10 cellular contexts compared by ENCODE assay signal in genomic region chr12:55818886-55819285, GRCh38. TPM values are rescaled to one million over a fixed set of nuclear protein-coding genes. Genes with fewer than 3 reads are reported as not detected.
A peak's percentile ranks its signal among the peaks of the same experiment; 100 is the strongest.
DNase-seq lines count a peak whose midpoint lies in the region; ATAC-seq and TF ChIP-seq lines count a peak whose summit lies in the region.
"Had no signal": no experiment of that assay in that cellular context is flagged by ENCODE, and none has a peak within 500 bp of the region (broad histone marks: within the 10 kb centered on the region; RNA-seq: fewer than 3 reads in every experiment).

No MANE protein-coding gene starts in this region.

- H3K27me3 ChIP-seq in A673 (replicated peaks; ENCODE audit: insufficient read depth, low read depth, low read length, poor library complexity) (no peaks in the 10 kb centered on the region), GM23248 (replicated peaks; ENCODE audit: insufficient read depth) (no peaks in the 10 kb centered on the region), mesendoderm (ENCODE audit: insufficient read depth, low read length, poor library complexity) (no peaks in the 10 kb centered on the region)

- no peak overlapping the region for H4K8ac ChIP-seq in mesendoderm (ENCODE audit: low read depth, low read length)

- in situ Hi-C loops in GM23248 (cut with MboI) (no loop called here), astrocyte of the spinal cord (cut with HindIII; ENCODE audit: low sequenced_read_pairs) (no loop called here)

- no peak overlapping the region for H2BK15ac ChIP-seq in mesendoderm (replicated peaks; ENCODE audit: low read depth)

- H3K79me2 ChIP-seq in GM23248 (ENCODE audit: insufficient read depth) (peaks cover 69% of the 10 kb centered on the region), mesendoderm (ENCODE audit: control insufficient read depth, insufficient read depth, low read length) (peaks cover 45% of the 10 kb centered on the region)

- no peaks in the 10 kb centered on the region for H4K20me1 ChIP-seq in GM23248 (ENCODE audit: insufficient read depth)

- WGBS in GM23248 (ENCODE audit: low coverage in 1 of 2, low lambda C conversion rate in 2 of 2, missing lambda C conversion rate in 2 of 2), 2 experiments = 10 to 14% methylated on average over 6 of the region's 6 CpGs
- no CpG with 5 or more reads among the region's 6 CpGs for WGBS in mesendoderm (ENCODE audit: extremely low coverage, insufficient coverage, low lambda C conversion rate)

- H3K4me1 Mint-ChIP-seq in progenitor cell of endocrine pancreas (ENCODE audit: low read depth) = peaks cover 26% of the 10 kb centered on the region

- POLR2A ChIA-PET in A673 (lab: Charles Lee; ENCODE audit: low non-redundant PET) = no interaction called here

- H3K4me3 ChIP-seq in A673 (ENCODE audit: low read depth, low read length, poor library complexity, severe bottlenecking) (peak overlapping the region; percentile 71), GM23248 (peak overlapping the region; percentile 96), astrocyte of the spinal cord (ENCODE audit: low read depth, low read length) (peak overlapping the region; percentile 91), mesendoderm (ENCODE audit: low read length) (no peak overlapping the region)

- H3K18ac ChIP-seq in mesendoderm (ENCODE audit: low read length) = no peak overlapping the region

- H3K23ac ChIP-seq in mesendoderm (ENCODE audit: low read length) = no peak overlapping the region

- H3K9me2 ChIP-seq in GM23248 (ENCODE audit: insufficient read depth) = no peaks in the 10 kb centered on the region

- no peak overlapping the region for H3K4me3 Mint-ChIP-seq in progenitor cell of endocrine pancreas (ENCODE audit: low read depth)
- H3K4me3 Mint-ChIP-seq: activated B cell treated with CpG ODN at 0.5 μM for 24 hours had no signal

- no peak overlapping the region for H4K5ac ChIP-seq in mesendoderm (ENCODE audit: low read length)

- peaks cover 12% of the 10 kb centered on the region for H3K79me1 ChIP-seq in mesendoderm (ENCODE audit: low read length)

- intact Hi-C loops in A673 (cut with micrococcal nuclease; ENCODE audit: unreplicated experiment) = loop anchor here (5.0 kb wide), 2 partner anchors 82 to 223 kb away; partner anchors contain the start of gene RPS26

- peaks cover 69% of the 10 kb centered on the region for H3K36me3 ChIP-seq in A673 (ENCODE audit: insufficient read depth, low read length, poor library complexity, severe bottlenecking)
- H3K36me3 ChIP-seq in GM23248 (ENCODE audit: low read depth) = peaks cover 37% of the 10 kb centered on the region
- H3K36me3 ChIP-seq in mesendoderm (ENCODE audit: control insufficient read depth, insufficient read depth, low read length) = peaks cover 7% of the 10 kb centered on the region

- H3K9me3 Mint-ChIP-seq in progenitor cell of endocrine pancreas (ENCODE audit: low read depth) = no peaks in the 10 kb centered on the region
- H3K9me3 Mint-ChIP-seq: activated B cell treated with CpG ODN at 0.5 μM for 24 hours had no signal

- ATAC-seq in GM18858 (IDR thresholded peaks at IDR 0.05; ENCODE audit: unreplicated experiment) = no peak

- CTCF ChIA-PET in A673 (lab: Charles Lee) = no interaction called here

- peak overlapping the region; percentile 93 for H3K4me2 ChIP-seq in GM23248 (ENCODE audit: unreplicated experiment)
- H3K4me2 ChIP-seq in mesendoderm (ENCODE audit: low read length) = peak overlapping the region; percentile 93

- H3K27ac Mint-ChIP-seq in progenitor cell of endocrine pancreas = no peak overlapping the region
- H3K27ac Mint-ChIP-seq: activated B cell treated with CpG ODN at 0.5 μM for 24 hours had no signal

- H3K4me1 ChIP-seq in A673 (ENCODE audit: insufficient read depth, low read length, poor library complexity, severe bottlenecking) = peaks cover 17% of the 10 kb centered on the region
- H3K4me1 ChIP-seq in GM23248 (ENCODE audit: insufficient read depth) = peaks cover 25% of the 10 kb centered on the region
- peaks cover 4% of the 10 kb centered on the region for H3K4me1 ChIP-seq in mesendoderm (ENCODE audit: control insufficient read depth, low read depth, low read length)

- peaks cover 16% of the 10 kb centered on the region for H3K36me3 Mint-ChIP-seq in progenitor cell of endocrine pancreas (ENCODE audit: insufficient read depth)

- DNase-seq in A673 (ENCODE audit: low spot score) (no peak), GM23248 (peak; percentile 75), astrocyte of the spinal cord (ENCODE audit: low read depth, low spot score) (no peak), mesendoderm (no peak), AG08395 (ENCODE audit: low spot score) (no peak), progenitor cell of endocrine pancreas (ENCODE audit: low spot score, unreplicated experiment) (no peak), iPS-NIHi7 (ENCODE audit: extremely low spot score) (no peak)
- DNase-seq: activated B cell treated with CpG ODN at 0.5 μM for 24 hours, occipital lobe had no signal

- BruUV-seq in A673 (replicated peaks; lab: Mats Ljungman, UMichigan) = no TSS peak

- no peak overlapping the region for H2BK5ac ChIP-seq in mesendoderm (ENCODE audit: low read length)

- H3K9ac ChIP-seq in GM23248 (peak overlapping the region; percentile 83), mesendoderm (ENCODE audit: low read length) (peak overlapping the region; percentile 80)

- no peaks in the 10 kb centered on the region for H3K9me3 ChIP-seq in A673 (ENCODE audit: low read depth, low read length, poor library complexity, severe bottlenecking)
- no peaks in the 10 kb centered on the region for H3K9me3 ChIP-seq in GM23248 (ENCODE audit: low read depth)

- TF ChIP-seq CTCF in A673 (conservative IDR thresholded peaks at IDR 0.05; ENCODE audit: low read depth, low read length) (no peak), astrocyte of the spinal cord (IDR thresholded peaks at IDR 0.05; ENCODE audit: low read depth, low read length) (no peak), progenitor cell of endocrine pancreas (IDR thresholded peaks at IDR 0.05; ENCODE audit: unreplicated experiment) (no peak)

- H2BK120ac ChIP-seq in mesendoderm (ENCODE audit: low read depth, low read length) = no peak overlapping the region

- H3K27ac ChIP-seq in A673 (ENCODE audit: low read depth, low read length, poor library complexity, severe bottlenecking) (peak overlapping the region; percentile 49), GM23248 (peak overlapping the region; percentile 87), mesendoderm (ENCODE audit: low read depth, low read length) (no peak overlapping the region)

- H2AK5ac ChIP-seq in mesendoderm (ENCODE audit: low read length) = no peak overlapping the region

- H2AFZ ChIP-seq in GM23248 = peak overlapping the region; percentile 84

- no peak overlapping the region for H3K4ac ChIP-seq in mesendoderm (ENCODE audit: low read depth, low read length)

- H3K27me3 Mint-ChIP-seq in progenitor cell of endocrine pancreas = no peaks in the 10 kb centered on the region
- H3K27me3 Mint-ChIP-seq: activated B cell treated with CpG ODN at 0.5 μM for 24 hours had no signal

- peaks cover 45% of the 10 kb centered on the region for H3F3A ChIP-seq in GM23248 (ENCODE audit: insufficient read depth)

- peak overlapping the region; percentile 95 for H3K56ac ChIP-seq in mesendoderm (ENCODE audit: low read length)

RNA-seq across cellular contexts. Expression of gene ORMDL2, which starts 1.0 kb away (rescaled TPM):
- 32.3 and 35.4 TPM in 2 replicates for total RNA-seq in A673 (2021)
- 21.1 and 21.7 TPM in 2 replicates for total RNA-seq in GM23248 (2014; rRNA removed; shearing (Covaris generic))
- 86.6 and 87.7 TPM in 2 replicates for polyA plus RNA-seq in GM23248 (2016; fragmentation: Nextera tagmentation; extraction: Ambion mirVana)
- 70.4 TPM for polyA plus RNA-seq in mesendoderm (2013, experiment 1 of 2)
- 68.9 TPM for polyA plus RNA-seq in mesendoderm (2013, experiment 2 of 2)
- 36.5 and 40.5 TPM in 2 replicates for total RNA-seq in progenitor cell of endocrine pancreas

RNA-seq across cellular contexts. Expression of gene SARNP, which starts 1.4 kb away (rescaled TPM):
- total RNA-seq in A673 (2021) (104 and 115 TPM in 2 replicates), progenitor cell of endocrine pancreas (85.7 and 91.0 TPM in 2 replicates)
- 53.6 and 65.1 TPM in 2 replicates for total RNA-seq in GM23248 (2014; rRNA removed; shearing (Covaris generic))
- 131 and 139 TPM in 2 replicates for polyA plus RNA-seq in GM23248 (2016; fragmentation: Nextera tagmentation; extraction: Ambion mirVana)
- polyA plus RNA-seq in mesendoderm (2013, experiment 1 of 2) = 229 TPM
- polyA plus RNA-seq in mesendoderm (2013, experiment 2 of 2) = 228 TPM

RNA-seq across cellular contexts. Expression of gene DNAJC14, which starts 10.5 kb away (rescaled TPM):
- total RNA-seq in A673 (2021) (44.5 and 44.8 TPM in 2 replicates), progenitor cell of endocrine pancreas (37.6 and 38.6 TPM in 2 replicates)
- 38.7 and 43.8 TPM in 2 replicates for total RNA-seq in GM23248 (2014; rRNA removed; shearing (Covaris generic))
- polyA plus RNA-seq in GM23248 (2016; fragmentation: Nextera tagmentation; extraction: Ambion mirVana) = 23.7 and 24.5 TPM in 2 replicates
- polyA plus RNA-seq in mesendoderm (2013, experiment 1 of 2) = 15.9 TPM
- 15.1 TPM for polyA plus RNA-seq in mesendoderm (2013, experiment 2 of 2)

RNA-seq across cellular contexts. Expression of gene MMP19, which starts 23.9 kb away (rescaled TPM):
- total RNA-seq in A673 (2021) (2.2 and 2.3 TPM in 2 replicates), progenitor cell of endocrine pancreas (0.62 and 0.89 TPM in 2 replicates)
- total RNA-seq in GM23248 (2014; rRNA removed; shearing (Covaris generic)) = 17.6 and 26.3 TPM in 2 replicates
- polyA plus RNA-seq in GM23248 (2016; fragmentation: Nextera tagmentation; extraction: Ambion mirVana) = 13.8 and 15.7 TPM in 2 replicates
- 2.4 TPM for polyA plus RNA-seq in mesendoderm (2013, experiment 1 of 2)
- polyA plus RNA-seq in mesendoderm (2013, experiment 2 of 2) = 2.6 TPM
- total RNA-seq: occipital lobe had no signal
